3 cellular contexts compared by ENCODE assay signal in genomic region chr12:79408665-79409064, GRCh38.
TF ChIP-seq lines count a peak whose summit lies in the region.

No MANE protein-coding gene starts in this region.

TF ChIP-seq in A549, 52 proteins besides CTCF, POLR2A, EP300 and RAD21:
- TF ChIP-seq PHF8 (IDR thresholded peaks at IDR 0.05; ENCODE audit: borderline replicate concordance, low read depth), result no peak
- TF ChIP-seq HOXB13 (CRISPR knock-in tag; IDR thresholded peaks at IDR 0.05; ENCODE audit: low read depth), result no peak
- TF ChIP-seq BHLHE40 (IDR thresholded peaks at IDR 0.05; ENCODE audit: low read depth, low read length), result no peak
- TF ChIP-seq RARB (CRISPR knock-in tag; IDR thresholded peaks at IDR 0.05), result no peak
- TF ChIP-seq, protein P1, sequence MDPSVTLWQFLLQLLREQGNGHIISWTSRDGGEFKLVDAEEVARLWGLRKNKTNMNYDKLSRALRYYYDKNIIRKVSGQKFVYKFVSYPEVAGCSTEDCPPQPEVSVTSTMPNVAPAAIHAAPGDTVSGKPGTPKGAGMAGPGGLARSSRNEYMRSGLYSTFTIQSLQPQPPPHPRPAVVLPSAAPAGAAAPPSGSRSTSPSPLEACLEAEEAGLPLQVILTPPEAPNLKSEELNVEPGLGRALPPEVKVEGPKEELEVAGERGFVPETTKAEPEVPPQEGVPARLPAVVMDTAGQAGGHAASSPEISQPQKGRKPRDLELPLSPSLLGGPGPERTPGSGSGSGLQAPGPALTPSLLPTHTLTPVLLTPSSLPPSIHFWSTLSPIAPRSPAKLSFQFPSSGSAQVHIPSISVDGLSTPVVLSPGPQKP (IDR thresholded peaks at IDR 0.05; ENCODE audit: low read depth, low read length), result no peak
- TF ChIP-seq CHD2 (IDR thresholded peaks at IDR 0.05; ENCODE audit: low read length, partially characterized antibody), result no peak
- TF ChIP-seq, protein P2, sequence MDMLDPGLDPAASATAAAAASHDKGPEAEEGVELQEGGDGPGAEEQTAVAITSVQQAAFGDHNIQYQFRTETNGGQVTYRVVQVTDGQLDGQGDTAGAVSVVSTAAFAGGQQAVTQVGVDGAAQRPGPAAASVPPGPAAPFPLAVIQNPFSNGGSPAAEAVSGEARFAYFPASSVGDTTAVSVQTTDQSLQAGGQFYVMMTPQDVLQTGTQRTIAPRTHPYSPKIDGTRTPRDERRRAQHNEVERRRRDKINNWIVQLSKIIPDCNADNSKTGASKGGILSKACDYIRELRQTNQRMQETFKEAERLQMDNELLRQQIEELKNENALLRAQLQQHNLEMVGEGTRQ (IDR thresholded peaks at IDR 0.05), result no peak
- TF ChIP-seq FOSB (CRISPR knock-in tag; IDR thresholded peaks at IDR 0.05), result no peak
- no peak for TF ChIP-seq HDAC2 (IDR thresholded peaks at IDR 0.05)
- TF ChIP-seq RFX5 (IDR thresholded peaks at IDR 0.05), result no peak
- no peak for TF ChIP-seq FOXS1 (CRISPR knock-in tag; IDR thresholded peaks at IDR 0.05)
- no peak for TF ChIP-seq EHF (CRISPR knock-in tag; IDR thresholded peaks at IDR 0.05)
- TF ChIP-seq HEYL (CRISPR knock-in tag; IDR thresholded peaks at IDR 0.05), result no peak
- TF ChIP-seq KDM5A (IDR thresholded peaks at IDR 0.05), result no peak
- TF ChIP-seq, protein P3, sequence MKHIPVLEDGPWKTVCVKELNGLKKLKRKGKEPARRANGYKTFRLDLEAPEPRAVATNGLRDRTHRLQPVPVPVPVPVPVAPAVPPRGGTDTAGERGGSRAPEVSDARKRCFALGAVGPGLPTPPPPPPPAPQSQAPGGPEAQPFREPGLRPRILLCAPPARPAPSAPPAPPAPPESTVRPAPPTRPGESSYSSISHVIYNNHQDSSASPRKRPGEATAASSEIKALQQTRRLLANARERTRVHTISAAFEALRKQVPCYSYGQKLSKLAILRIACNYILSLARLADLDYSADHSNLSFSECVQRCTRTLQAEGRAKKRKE (CRISPR knock-in tag; IDR thresholded peaks at IDR 0.05; ENCODE audit: low read depth), result no peak
- TF ChIP-seq MAFK (IDR thresholded peaks at IDR 0.05; ENCODE audit: partially characterized antibody), result no peak
- no peak for TF ChIP-seq TP53 (CRISPR knock-in tag; IDR thresholded peaks at IDR 0.05)

TF ChIP-seq in IMR-90, 13 proteins besides CTCF, POLR2A, EP300 and RAD21:
- TF ChIP-seq CEBPB (IDR thresholded peaks at IDR 0.05; ENCODE audit: low read depth, low read length), result no peak
- TF ChIP-seq RFX5 (IDR thresholded peaks at IDR 0.05; ENCODE audit: low read depth, low read length), result no peak
- TF ChIP-seq, protein P1 (IDR thresholded peaks at IDR 0.05; ENCODE audit: borderline replicate concordance, low read depth, low read length), result no peak
- TF ChIP-seq, protein P2 (IDR thresholded peaks at IDR 0.05; ENCODE audit: low read depth, low read length), result no peak
- TF ChIP-seq CHD1 (IDR thresholded peaks at IDR 0.05; ENCODE audit: low read depth, low read length), result no peak
- TF ChIP-seq MAZ (IDR thresholded peaks at IDR 0.05; ENCODE audit: borderline replicate concordance, low read depth, low read length), result no peak
- TF ChIP-seq NFE2L2 (IDR thresholded peaks at IDR 0.05; ENCODE audit: low read depth, low read length), result no peak

TF ChIP-seq in GM12891, 5 proteins besides CTCF, POLR2A, EP300 and RAD21:
- TF ChIP-seq POLR2AphosphoS5 (IDR thresholded peaks at IDR 0.05; ENCODE audit: low read depth, low read length), result no peak
- TF ChIP-seq PAX5 (IDR thresholded peaks at IDR 0.05; ENCODE audit: insufficient read depth, low read length, severe bottlenecking), result no peak
- no peak for TF ChIP-seq SPI1 (IDR thresholded peaks at IDR 0.05; ENCODE audit: low read depth, low read length)
- no peak for TF ChIP-seq POU2F2 (IDR thresholded peaks at IDR 0.05; ENCODE audit: low read depth, low read length)
- TF ChIP-seq TAF1 (IDR thresholded peaks at IDR 0.05; ENCODE audit: low read depth, low read length), result no peak
